In genomic region chr16:25063102-25063501, GRCh38 we compare ENCODE assay signal across 12 cellular contexts. TPM values are rescaled to one million over a fixed set of nuclear protein-coding genes. Genes with fewer than 3 reads are reported as not detected.
A peak's percentile ranks its signal among the peaks of the same experiment; 100 is the strongest.
DNase-seq lines count a peak whose midpoint lies in the region; ATAC-seq and TF ChIP-seq lines count a peak whose summit lies in the region.
"Had no signal": no experiment of that assay in that cellular context is flagged by ENCODE, and none has a peak within 500 bp of the region (broad histone marks: within the 10 kb centered on the region; RNA-seq: fewer than 3 reads in every experiment).

No MANE protein-coding gene starts in this region.

- no peaks in the 10 kb centered on the region for H3K27me3 Mint-ChIP-seq in activated T-helper 17 cell treated with anti-CD3 and anti-CD28 coated beads, Interleukin-2, amount 50 U/mL, for 72 hours

- H3K27ac ChIP-seq in IMR-90 (ENCODE audit: insufficient read depth, low read length), result no peak overlapping the region
- H3K27ac ChIP-seq in psoas muscle, result peak overlapping the region; percentile 6
- H3K27ac ChIP-seq in colonic mucosa, result no peak overlapping the region
- H3K27ac ChIP-seq: RWPE1 had no signal

- no peak overlapping the region for H2AK9ac ChIP-seq in IMR-90 (replicated peaks; ENCODE audit: low read depth, low read length, poor library complexity)

- intact Hi-C loops in IMR-90 (cut with micrococcal nuclease) (no loop called here), psoas muscle (cut with DNase I) (no loop called here), colonic mucosa (cut with DNase I) (no loop called here)

- CTCF ChIA-PET in IMR-90 (lab: Yijun Ruan, JAX), result no interaction called here

- H3K4me1 ChIP-seq in IMR-90 (ENCODE audit: control insufficient read depth, insufficient read depth, low read length) (peaks cover 8% of the 10 kb centered on the region), psoas muscle (peaks cover 6% of the 10 kb centered on the region), colonic mucosa (no peaks in the 10 kb centered on the region)

- H4K8ac ChIP-seq in IMR-90 (ENCODE audit: low read depth in 2 of 2, low read length in 2 of 2), result no peak overlapping the region

- H3K36me3 Mint-ChIP-seq in activated T-helper 17 cell treated with anti-CD3 and anti-CD28 coated beads, Interleukin-2, amount 50 U/mL, for 72 hours (ENCODE audit: low read depth), result no peaks in the 10 kb centered on the region

- no peak overlapping the region for H3K18ac ChIP-seq in IMR-90 (ENCODE audit: low read depth, low read length)

- no peak overlapping the region for H2AFZ ChIP-seq in IMR-90 (replicated peaks; ENCODE audit: low read length, poor library complexity)

- no peak overlapping the region for H3K4me2 ChIP-seq in IMR-90 (ENCODE audit: low read depth, low read length)

- no peak overlapping the region for H2BK120ac ChIP-seq in IMR-90 (ENCODE audit: low read depth, low read length)

- no peak for TF ChIP-seq POLR2A in IMR-90 (IDR thresholded peaks at IDR 0.05; ENCODE audit: low read depth, low read length)

- TF ChIP-seq RAD21 in IMR-90 (IDR thresholded peaks at IDR 0.05; ENCODE audit: low read length), result no peak

- peaks cover 38% of the 10 kb centered on the region for H3K4me1 Mint-ChIP-seq in activated T-helper 17 cell treated with anti-CD3 and anti-CD28 coated beads, Interleukin-2, amount 50 U/mL, for 72 hours

- DNase-seq in activated CD4-positive, alpha-beta T cell treated with anti-CD3 and anti-CD28 coated beads for 48 hours, result peak; percentile 37
- DNase-seq in activated CD4-positive, alpha-beta T cell treated with anti-CD3 and anti-CD28 coated beads, Interleukin-2, amount 50 U/mL, for 1 hour, result no peak
- DNase-seq in IMR-90, result no peak
- no peak for DNase-seq in psoas muscle
- no peak for DNase-seq in colonic mucosa
- DNase-seq: activated effector memory CD4-positive, alpha-beta T cell treated with anti-CD3 and anti-CD28 coated beads, Interleukin-2, amount 50 U/mL, for 16 hours; NCI-H1105 treated with DMSO at 0.1 percent for 48 hours had no signal

- no peak overlapping the region for H3K14ac ChIP-seq in IMR-90 (replicated peaks; ENCODE audit: low read depth, low read length)

- peaks cover 3 to 8% of the 10 kb centered on the region in 2 experiments; a peak in 2 of 4 replicates for H3K79me1 ChIP-seq in IMR-90 (ENCODE audit: low read depth in 1 of 2, low read length in 2 of 2)

- H3K4ac ChIP-seq in IMR-90 (ENCODE audit: low read depth, low read length), result no peak overlapping the region

- no peak overlapping the region for H2BK5ac ChIP-seq in IMR-90 (ENCODE audit: low read depth, low read length, poor library complexity, severe bottlenecking)

- H3K4me3 Mint-ChIP-seq in activated T-helper 17 cell treated with anti-CD3 and anti-CD28 coated beads, Interleukin-2, amount 50 U/mL, for 72 hours, result no peak overlapping the region

- 100% methylated on average over 2 of the region's 3 CpGs; no CpG with 5 or more reads in 1 of the 2 experiments for WGBS in IMR-90 (ENCODE audit: extremely low coverage in 2 of 2, insufficient read length in 1 of 2), 2 experiments
- 24 to 27% (median 24%) methylated on average over 3 of the region's 3 CpGs for WGBS in psoas muscle, 3 donors

- dilution Hi-C loops in IMR-90 (cut with HindIII; ENCODE audit: low sequenced_read_pairs, unreplicated experiment), result no loop called here

- no peaks in the 10 kb centered on the region for H3K9me3 Mint-ChIP-seq in activated T-helper 17 cell treated with anti-CD3 and anti-CD28 coated beads, Interleukin-2, amount 50 U/mL, for 72 hours

- H3K27me3 ChIP-seq in IMR-90 (ENCODE audit: control insufficient read depth, insufficient read depth, low read length), result no peaks in the 10 kb centered on the region
- no peaks in the 10 kb centered on the region for H3K27me3 ChIP-seq in psoas muscle (ENCODE audit: insufficient read depth in 3 of 3, low read length in 2 of 3)
- H3K27me3 ChIP-seq in colonic mucosa, result no peaks in the 10 kb centered on the region
- H3K27me3 ChIP-seq: tibial nerve had no signal

- TF ChIP-seq CTCF in IMR-90 (conservative IDR thresholded peaks at IDR 0.05; ENCODE audit: low read depth, low read length), result no peak
- TF ChIP-seq CTCF in psoas muscle (IDR thresholded peaks at IDR 0.05), result no peak
- TF ChIP-seq CTCF in colonic mucosa (IDR thresholded peaks at IDR 0.05), result no peak

- no peak for ATAC-seq in IMR-90 (ENCODE audit: low read depth)
- ATAC-seq in activated T-helper 17 cell treated with anti-CD3 and anti-CD28 coated beads, Interleukin-2, amount 50 U/mL, for 72 hours (replicated peaks), result no peak
- ATAC-seq in psoas muscle, result no peak
- ATAC-seq in GM19023 (IDR thresholded peaks at IDR 0.05; ENCODE audit: unreplicated experiment), result no peak
- ATAC-seq in HG03378 (IDR thresholded peaks at IDR 0.05; ENCODE audit: unreplicated experiment), result no peak

- H3K9ac ChIP-seq in IMR-90 (ENCODE audit: low read depth, low read length) (no peak overlapping the region), colonic mucosa (ENCODE audit: low read depth in 2 of 2, low read length in 2 of 2) (no peak overlapping the region)

- H2AK5ac ChIP-seq in IMR-90 (ENCODE audit: low read depth, low read length), result no peak overlapping the region

- no peak overlapping the region for H4K5ac ChIP-seq in IMR-90 (ENCODE audit: low read depth, low read length)

- H3K56ac ChIP-seq in IMR-90 (ENCODE audit: extremely low read depth, insufficient read depth, low read length), result no peak overlapping the region

- no peak overlapping the region for H3K23ac ChIP-seq in IMR-90 (ENCODE audit: low read depth, low read length)

- in situ Hi-C loops in IMR-90 (cut with MboI; ENCODE audit: low sequenced_read_pairs), result no loop called here

- H3K36me3 ChIP-seq in IMR-90 (ENCODE audit: control insufficient read depth, insufficient read depth, low read length) (no peaks in the 10 kb centered on the region), psoas muscle (ENCODE audit: insufficient read depth in 1 of 2, low read depth in 1 of 2) (no peaks in the 10 kb centered on the region), colonic mucosa (no peaks in the 10 kb centered on the region)
- H3K36me3 ChIP-seq: tibial nerve had no signal

- H2BK20ac ChIP-seq in IMR-90 (ENCODE audit: low read depth, low read length), result no peak overlapping the region

- no peak overlapping the region for H4K91ac ChIP-seq in IMR-90 (ENCODE audit: insufficient read depth, low read depth, low read length)

- POLR2A ChIA-PET in IMR-90 (lab: Charles Lee; ENCODE audit: unreplicated experiment), result no interaction called here

- H3K9me1 ChIP-seq in IMR-90 (ENCODE audit: insufficient read depth, low read length), result peaks cover 14% of the 10 kb centered on the region

- H4K20me1 ChIP-seq in IMR-90 (ENCODE audit: insufficient read depth, low read length), result no peaks in the 10 kb centered on the region; the same call in 1 of the 2 replicates

- no peak overlapping the region for H2BK15ac ChIP-seq in IMR-90 (ENCODE audit: low read depth, low read length)

- no peaks in the 10 kb centered on the region for H3K9me3 ChIP-seq in IMR-90 (ENCODE audit: control insufficient read depth, insufficient read depth, low read length)
- H3K9me3 ChIP-seq in psoas muscle, result no peaks in the 10 kb centered on the region
- no peaks in the 10 kb centered on the region for H3K9me3 ChIP-seq in colonic mucosa
- H3K9me3 ChIP-seq: tibial nerve had no signal

- BruUV-seq in IMR-90 (replicated peaks; lab: Mats Ljungman, UMichigan), result no TSS peak

- H3K4me3 ChIP-seq in IMR-90 (ENCODE audit: insufficient read depth, low read depth, low read length) (no peak overlapping the region), psoas muscle (no peak overlapping the region), colonic mucosa (no peak overlapping the region)
- H3K4me3 ChIP-seq: tibial nerve had no signal

- H3K27ac Mint-ChIP-seq in activated T-helper 17 cell treated with anti-CD3 and anti-CD28 coated beads, Interleukin-2, amount 50 U/mL, for 72 hours, result peak overlapping the region; percentile 8

TF ChIP-seq in IMR-90, 13 proteins besides CTCF, POLR2A, EP300 and RAD21:
- TF ChIP-seq CEBPB (IDR thresholded peaks at IDR 0.05; ENCODE audit: low read depth, low read length), result peak; percentile 35
- no peak for TF ChIP-seq MXI1 (IDR thresholded peaks at IDR 0.05; ENCODE audit: borderline replicate concordance, low read depth, low read length)
- no peak for TF ChIP-seq CHD1 (IDR thresholded peaks at IDR 0.05; ENCODE audit: low read depth, low read length)
- no peak for TF ChIP-seq MAZ (IDR thresholded peaks at IDR 0.05; ENCODE audit: borderline replicate concordance, low read depth, low read length)
- TF ChIP-seq FOS (IDR thresholded peaks at IDR 0.05; ENCODE audit: low read depth, low read length), result no peak
- TF ChIP-seq ELK1 (IDR thresholded peaks at IDR 0.05; ENCODE audit: borderline replicate concordance, low read depth, low read length), result no peak

RNA-seq across cellular contexts. Expression of gene ARHGAP17, which starts 47.9 kb away (rescaled TPM):
- total RNA-seq in IMR-90 (2012; rRNA removed) (27.6 and 29.4 TPM in 2 replicates), psoas muscle (10 to 100 TPM; 38.6 to 83.0 (median 57.7) TPM), colonic mucosa (100 to 1,000 TPM in 1 of 2 donors, 10 to 100 TPM in 1; 97.4 to 109 TPM)
- polyA plus RNA-seq in IMR-90 (2012; rRNA removed) (60.1 and 65.0 TPM in 2 replicates), psoas muscle (10 to 100 TPM; 15.9 to 31.7 (median 23.3) TPM)
- polyA plus RNA-seq in IMR-90 (2012; cell fraction: cytosol; rRNA removed), result 40.0 and 40.7 TPM in 2 replicates
- 81.6 and 132 TPM in 2 replicates for polyA plus RNA-seq in IMR-90 (2012; cell fraction: nucleus; rRNA removed; ENCODE audit: low replicate concordance)
- total RNA-seq in activated T-helper 17 cell treated with anti-CD3 and anti-CD28 coated beads, Interleukin-2, amount 50 U/mL, for 72 hours, result 10 to 100 TPM; 47.7 to 73.8 TPM

RNA-seq across cellular contexts. Expression of gene LCMT1, which starts 48.4 kb away (rescaled TPM):
- total RNA-seq in IMR-90 (2012; rRNA removed) (60.0 and 60.4 TPM in 2 replicates), psoas muscle (10 to 100 TPM; 35.1 to 54.5 (median 38.0) TPM), colonic mucosa (10 to 100 TPM; 46.9 to 47.6 TPM)
- polyA plus RNA-seq in IMR-90 (2012; rRNA removed) (30.5 and 33.1 TPM in 2 replicates), psoas muscle (10 to 100 TPM; 41.9 to 53.7 (median 51.6) TPM)
- polyA plus RNA-seq in IMR-90 (2012; cell fraction: cytosol; rRNA removed), result 19.3 and 26.9 TPM in 2 replicates
- 12.0 and 37.3 TPM in 2 replicates for polyA plus RNA-seq in IMR-90 (2012; cell fraction: nucleus; rRNA removed; ENCODE audit: low replicate concordance)
- 10 to 100 TPM; 33.9 to 43.0 TPM for total RNA-seq in activated T-helper 17 cell treated with anti-CD3 and anti-CD28 coated beads, Interleukin-2, amount 50 U/mL, for 72 hours
